1 cellular context compared by ENCODE assay signal in genomic region chr12:7127916-7128626, GRCh38.
TF ChIP-seq lines count a peak whose summit lies in the region.

No MANE protein-coding gene starts in this region.

TF ChIP-seq in GM12878, 131 proteins besides CTCF, POLR2A, EP300 and RAD21:
- no peak for TF ChIP-seq KDM1A (IDR thresholded peaks at IDR 0.05; ENCODE audit: borderline replicate concordance)
- no peak for TF ChIP-seq ZNF217 (IDR thresholded peaks at IDR 0.05)
- no peak for TF ChIP-seq BRCA1 (IDR thresholded peaks at IDR 0.05; ENCODE audit: low read depth, low read length)
- TF ChIP-seq TAF1 (IDR thresholded peaks at IDR 0.05; ENCODE audit: borderline replicate concordance, low read depth, low read length): no peak
- no peak for TF ChIP-seq ATF3 (IDR thresholded peaks at IDR 0.05; ENCODE audit: borderline replicate concordance, extremely low read depth, low read depth, low read length)
- no peak for TF ChIP-seq ATF2 (IDR thresholded peaks at IDR 0.05; ENCODE audit: low read length)
- no peak for TF ChIP-seq PAX5 (IDR thresholded peaks at IDR 0.05; ENCODE audit: borderline replicate concordance, low read depth, low read length)
- no peak for TF ChIP-seq E2F8 (IDR thresholded peaks at IDR 0.05; ENCODE audit: low read depth, partially characterized antibody)
- TF ChIP-seq NFXL1 (IDR thresholded peaks at IDR 0.05; ENCODE audit: borderline replicate concordance): no peak
- TF ChIP-seq ELK1 (IDR thresholded peaks at IDR 0.05; ENCODE audit: low read depth, low read length): no peak
- no peak for TF ChIP-seq MAX (IDR thresholded peaks at IDR 0.05; ENCODE audit: low read depth, low read length)
